8 cellular contexts compared by ENCODE assay signal in the genomic region with DNA sequence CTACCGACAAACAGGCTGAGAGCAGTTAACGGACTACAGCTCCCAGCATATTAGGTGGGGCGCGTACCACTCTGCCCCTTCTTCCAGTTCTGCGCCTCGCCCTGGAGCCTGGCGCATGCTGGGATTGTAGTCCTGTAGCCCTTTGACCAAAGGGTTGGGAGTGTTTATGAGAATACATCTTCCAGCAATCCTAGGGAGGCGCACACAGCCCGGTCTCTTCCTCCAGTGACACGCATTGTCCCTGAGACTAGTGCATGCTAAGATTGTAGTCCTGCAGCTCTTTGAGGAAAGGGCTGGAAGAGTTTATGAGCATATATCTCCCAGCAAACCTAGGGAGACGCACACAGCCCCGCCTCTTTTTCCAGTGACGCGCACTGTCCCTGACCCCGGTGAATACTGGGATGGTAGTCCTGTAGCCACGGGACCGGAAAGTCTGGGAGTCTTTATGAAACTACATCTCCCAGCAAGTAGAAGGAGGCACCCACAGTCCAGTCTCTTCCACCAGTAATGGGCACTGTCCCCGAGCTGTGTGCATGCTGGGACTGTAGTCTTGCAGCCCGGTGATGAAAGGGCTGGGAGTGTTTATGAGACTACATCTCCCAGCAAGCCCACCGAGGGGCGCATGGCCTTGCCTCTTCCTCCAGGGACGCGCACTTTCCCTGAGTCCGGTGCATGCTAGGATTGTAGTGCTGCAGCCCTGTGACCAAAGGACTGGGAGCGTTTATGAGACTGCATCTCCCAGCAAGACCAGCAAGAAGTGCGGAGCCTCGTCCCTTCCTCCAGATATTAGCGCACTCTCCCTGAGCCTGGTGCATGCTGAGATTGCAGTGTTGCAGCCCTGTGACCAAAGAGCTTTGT.
DNase-seq lines count a peak whose midpoint lies in the region; ATAC-seq and TF ChIP-seq lines count a peak whose summit lies in the region.
"Not testable (repeated sequence)": the region's sequence is repeated elsewhere in the genome, so short reads cannot be mapped to it uniquely, and the experiment has no call there.

No MANE protein-coding gene starts in this region.

- H3K9me3 Mint-ChIP-seq in endothelial cell (ENCODE audit: unreplicated experiment): peaks cover 18% of the 10 kb centered on the region

- H3K27me3 Mint-ChIP-seq in endothelial cell (ENCODE audit: unreplicated experiment): not testable (repeated sequence)

- peak in 8 of 14 donors; percentile 16 to 91 (median 44) for DNase-seq in C1 segment of cervical spinal cord (lab: John Stamatoyannopoulos, UW)
- DNase-seq in LNCaP clone FGC (ENCODE audit: low read depth): peak; percentile 99
- peak; percentile 76 for DNase-seq in OCI-M1 (lab: John Stamatoyannopoulos, UW)
- DNase-seq in activated T-cell treated with anti-CD3 and anti-CD28 coated beads for 1 hour (ENCODE audit: low read depth): peak; percentile 14
- peak; percentile 14 for DNase-seq in endothelial cell (ENCODE audit: low spot score)
- DNase-seq in right lobe of liver: peak; percentile 77 to 94 (median 89)
- DNase-seq in stimulated activated CD4-positive, alpha-beta T cell treated with anti-CD3 and anti-CD28 coated beads, Interleukin-1b, Interleukin-23, amount 100 ng/mL, for 48 hours: peak; percentile 56

- H3K4me1 ChIP-seq in right lobe of liver: not testable (repeated sequence)

- H3K36me3 ChIP-seq in right lobe of liver: not testable (repeated sequence)

- not testable (repeated sequence) for H3K9me3 ChIP-seq in right lobe of liver

- not testable (repeated sequence) for TF ChIP-seq CTCF in LNCaP clone FGC (IDR thresholded peaks at IDR 0.05; ENCODE audit: control insufficient read depth, extremely low read depth, insufficient read depth); endothelial cell (IDR thresholded peaks at IDR 0.05; ENCODE audit: unreplicated experiment); right lobe of liver (IDR thresholded peaks at IDR 0.05)

- 25% methylated on average over 13 of the region's 28 CpGs for WGBS in right lobe of liver (ENCODE audit: insufficient coverage, low coverage, low lambda C conversion rate, missing lambda C conversion rate)

- H3K27ac ChIP-seq in right lobe of liver: peak overlapping the region in 2 of 3 donors; percentile 53 to 58

- H3K27me3 ChIP-seq in right lobe of liver: not testable (repeated sequence)

- not testable (repeated sequence) for H3K36me3 Mint-ChIP-seq in endothelial cell (ENCODE audit: low read depth, unreplicated experiment)

- intact Hi-C loops in right lobe of liver (cut with DNase I): not testable (repeated sequence)

- H3K4me3 Mint-ChIP-seq in endothelial cell (ENCODE audit: unreplicated experiment): not testable (repeated sequence)

- H3K4me1 Mint-ChIP-seq in endothelial cell (ENCODE audit: unreplicated experiment): not testable (repeated sequence)

- ATAC-seq in GM19467 (IDR thresholded peaks at IDR 0.05; ENCODE audit: unreplicated experiment) (peak; percentile 90), right lobe of liver (peak; percentile 100)

- TF ChIP-seq POLR2A in right lobe of liver (IDR thresholded peaks at IDR 0.05): not testable (repeated sequence)

- H3K4me3 ChIP-seq in LNCaP clone FGC (ENCODE audit: low read depth, low read length) (peak overlapping the region; percentile 63), right lobe of liver (peak overlapping the region; percentile 21 to 46 (median 39))

- not testable (repeated sequence) for H3K27ac Mint-ChIP-seq in endothelial cell (ENCODE audit: unreplicated experiment)

Comparison
In these comparisons a context has a peak if more than half of its experiments do, and no peak if none do; other contexts are left out.
1. Peak in every context shown above with its lines: DNase-seq, ATAC-seq, H3K4me3 ChIP-seq and H3K27ac ChIP-seq.
2. DNase-seq: peak in every context shown above with its lines; median percentile 99 in LNCaP clone FGC; 89 in right lobe of liver; 76 in OCI-M1; 56 in stimulated activated CD4-positive, alpha-beta T cell treated with anti-CD3 and anti-CD28 coated beads, Interleukin-1b, Interleukin-23, amount 100 ng/mL, for 48 hours; 44 in C1 segment of cervical spinal cord; 14 in activated T-cell treated with anti-CD3 and anti-CD28 coated beads for 1 hour; 14 in endothelial cell.